ENCODE assay signal across 27 cellular contexts in genomic region chr1:236154126-236154525, GRCh38.
"Had no signal": no experiment of that assay in that cellular context is flagged by ENCODE, and none has a peak within 500 bp of the region (broad histone marks: within the 10 kb centered on the region; RNA-seq: fewer than 3 reads in every experiment).

No MANE protein-coding gene starts in this region.

- H3K36me3 Mint-ChIP-seq: immature natural killer cell; naive thymus-derived CD8-positive, alpha-beta T cell had no signal

- H3K4me3 ChIP-seq: heart left ventricle, left lung, psoas muscle, right atrium auricular region, right lobe of liver, smooth muscle cell, stomach, testis, thyroid gland, transverse colon, upper lobe of left lung had no signal

- DNase-seq: heart left ventricle; hypothalamus; immature natural killer cell; kidney; left colon; mesenchymal stem cell; naive thymus-derived CD8-positive, alpha-beta T cell; nucleus accumbens; psoas muscle; right lobe of liver; stimulated activated CD4-positive, alpha-beta T cell treated with anti-CD3 and anti-CD28 coated beads, Interleukin-1b, Interleukin-23, amount 100 ng/mL, for 48 hours; stimulated activated CD4-positive, alpha-beta T cell treated with anti-CD3 and anti-CD28 coated beads, Interleukin-2, amount 100 ng/mL, for 48 hours; stimulated activated CD4-positive, alpha-beta T cell treated with anti-CD3 and anti-CD28 coated beads, Interleukin-4, amount 100 ng/mL, for 4 hours; stimulated activated CD8-positive, alpha-beta memory T cell treated with anti-CD3 and anti-CD28 coated beads, Interleukin-4, amount 100 ng/mL, for 48 hours; stimulated activated naive CD8-positive, alpha-beta T cell treated with anti-CD3 and anti-CD28 coated beads, Interleukin-15, Interleukin-2, amounts not matched to agents 100 U/mL and 50 U/mL, for 24 hours; stomach; testis; thyroid gland; transverse colon; upper lobe of left lung had no signal

- H3K9me3 ChIP-seq: heart left ventricle, left lung, psoas muscle, right atrium auricular region, right lobe of liver, stomach, testis, thyroid gland, transverse colon, upper lobe of left lung had no signal

- ATAC-seq: heart left ventricle; left colon; left lung; naive thymus-derived CD8-positive, alpha-beta T cell; psoas muscle; right lobe of liver; stimulated activated memory B cell treated with anti-CD40 and anti-IgM and Interleukin-4, amounts not matched to agents 10 μg/mL and 1 μg/mL and 100 μg/mL, for 72 hours; stimulated activated naive CD8-positive, alpha-beta T cell treated with anti-CD3 and anti-CD28 coated beads, Interleukin-15, Interleukin-2, amounts not matched to agents 100 U/mL and 50 U/mL, for 24 hours had no signal

- H3K27me3 ChIP-seq: heart left ventricle, left lung, right atrium auricular region, right lobe of liver, stomach, testis, thyroid gland, transverse colon, upper lobe of left lung had no signal

- H3K4me3 Mint-ChIP-seq: immature natural killer cell; naive thymus-derived CD8-positive, alpha-beta T cell; nephron; neural crest cell; stimulated activated memory B cell treated with anti-CD40 and anti-IgM and Interleukin-4, amounts not matched to agents 10 μg/mL and 1 μg/mL and 100 μg/mL, for 72 hours had no signal

- H3K27ac ChIP-seq: left lung, parathyroid adenoma, psoas muscle, right atrium auricular region, right lobe of liver, stomach, testis, thyroid gland, transverse colon, upper lobe of left lung had no signal

- H3K4me1 ChIP-seq: parathyroid adenoma, psoas muscle, testis had no signal

- H3K27me3 Mint-ChIP-seq: naive thymus-derived CD8-positive, alpha-beta T cell had no signal

- H3K27ac Mint-ChIP-seq: naive thymus-derived CD8-positive, alpha-beta T cell; nephron had no signal

- H3K36me3 ChIP-seq: heart left ventricle, left lung, right atrium auricular region, right lobe of liver, stomach, thyroid gland, transverse colon, upper lobe of left lung had no signal
